15 cellular contexts compared by ENCODE assay signal in genomic region chr15:65887565-65887964, GRCh38. TPM values are rescaled to one million over a fixed set of nuclear protein-coding genes. Genes with fewer than 3 reads are reported as not detected.
DNase-seq lines count a peak whose midpoint lies in the region; ATAC-seq and FAIRE-seq lines count a peak whose summit lies in the region.
"Had no signal": no experiment of that assay in that cellular context is flagged by ENCODE, and none has a peak within 500 bp of the region (broad histone marks: within the 10 kb centered on the region; RNA-seq: fewer than 3 reads in every experiment).

No MANE protein-coding gene starts in this region.

- H3K4me1 ChIP-seq in CD8-positive, alpha-beta memory T cell (ENCODE audit: insufficient read depth, low read length), result peaks cover 33% of the 10 kb centered on the region
- no peaks in the 10 kb centered on the region for H3K4me1 ChIP-seq in small intestine (ENCODE audit: control insufficient read depth in 2 of 2, insufficient read depth in 1 of 2, low read depth in 1 of 2, low read length in 1 of 2)

- CTCF ChIA-PET in CD8-positive, alpha-beta memory T cell (lab: Charles Lee), result no interaction called here
- CTCF ChIA-PET in T-cell (lab: Charles Lee), result interaction anchor here in 1 of 2 donors (1.2 kb wide), 1 partner anchor 19 kb away, joined by 4 read pairs; the partner anchor contains the start of gene RAB11A

- no peak overlapping the region for H3K4me3 ChIP-seq in CD8-positive, alpha-beta memory T cell (ENCODE audit: low read length)
- no peak overlapping the region for H3K4me3 ChIP-seq in small intestine (ENCODE audit: low read depth in 1 of 2, low read length in 2 of 2)
- H3K4me3 ChIP-seq: stomach had no signal

- DNase-seq in CD8-positive, alpha-beta memory T cell, result peak in 2 of 5 donors; percentile 48 to 85
- DNase-seq in T-cell (peak in 26 of 34 experiments; percentile 10 to 66 (median 35)), small intestine (peak; percentile 44), RKO (ENCODE audit: low spot score) (no peak)
- DNase-seq in activated naive CD4-positive, alpha-beta T cell treated with anti-CD3 and anti-CD28 coated beads, Interleukin-2, amount 50 U/mL, for 72 hours (ENCODE audit: low spot score in 2 of 2), result peak in 1 of 2 donors; percentile 52
- DNase-seq: activated CD4-positive, CD25-positive, alpha-beta regulatory T cell; activated effector memory CD4-positive, alpha-beta T cell treated with anti-CD3 and anti-CD28 coated beads, Interleukin-2, amount 50 U/mL, for 16 hours; foreskin melanocyte; GOT3; retina; stomach had no signal

- peaks cover 51 to 76% (median 74%) of the 10 kb centered on the region in 3 donors for H3K4me1 Mint-ChIP-seq in CD8-positive, alpha-beta memory T cell
- H3K4me1 Mint-ChIP-seq in T-cell, result peaks cover 65 to 82% (median 76%) of the 10 kb centered on the region in 3 donors

- POLR2A ChIA-PET in CD8-positive, alpha-beta memory T cell (lab: Charles Lee), result no interaction called here
- POLR2A ChIA-PET in T-cell (lab: Charles Lee), result interaction anchor here (0.6 to 0.7 kb wide), 3 partner anchors 19 to 584 kb away, joined by 3 to 4 read pairs (median 3); no protein-coding TSS in a partner anchor

- 69 to 87% (median 72%) methylated on average over 3 of the region's 3 CpGs for WGBS in small intestine, 3 donors

- H3K27ac ChIP-seq in CD8-positive, alpha-beta memory T cell (ENCODE audit: low read depth, low read length), result no peak overlapping the region
- H3K27ac ChIP-seq in small intestine (ENCODE audit: low read depth in 1 of 2, low read length in 1 of 2), result no peak overlapping the region
- H3K27ac ChIP-seq: stomach had no signal

- ATAC-seq in T-cell (replicated peaks in 1 of 4), result peak; percentile 89 to 98 (median 96)
- peak; percentile 95 to 98 for ATAC-seq in activated naive CD4-positive, alpha-beta T cell treated with anti-CD3 and anti-CD28 coated beads, Interleukin-2, amount 50 U/mL, for 72 hours
- no peak for ATAC-seq in GM18520 (IDR thresholded peaks at IDR 0.05; ENCODE audit: unreplicated experiment)
- ATAC-seq in HG03045 (IDR thresholded peaks at IDR 0.05; ENCODE audit: unreplicated experiment), result no peak
- no peak for ATAC-seq in GM19467 (IDR thresholded peaks at IDR 0.05; ENCODE audit: unreplicated experiment)

- FAIRE-seq in small intestine (lab: Jason Lieb, UNC), result no peak
- FAIRE-seq: endometrium had no signal

- no peaks in the 10 kb centered on the region for H3K9me3 ChIP-seq in CD8-positive, alpha-beta memory T cell (ENCODE audit: low read length)
- H3K9me3 ChIP-seq in small intestine (ENCODE audit: control insufficient read depth, low read depth), result no peaks in the 10 kb centered on the region
- H3K9me3 ChIP-seq: stomach had no signal

- no peaks in the 10 kb centered on the region for H3K36me3 ChIP-seq in CD8-positive, alpha-beta memory T cell (ENCODE audit: insufficient read depth, low read length)
- peaks cover 4 to 16% of the 10 kb centered on the region in 2 donors for H3K36me3 ChIP-seq in small intestine (ENCODE audit: control insufficient read depth in 2 of 2, insufficient read depth in 2 of 2, low read length in 2 of 2)

- no peaks in the 10 kb centered on the region for H3K27me3 Mint-ChIP-seq in CD8-positive, alpha-beta memory T cell
- H3K27me3 Mint-ChIP-seq in T-cell, result no peaks in the 10 kb centered on the region

- H3K9me3 Mint-ChIP-seq in CD8-positive, alpha-beta memory T cell, result no peaks in the 10 kb centered on the region
- H3K9me3 Mint-ChIP-seq in T-cell, result no peaks in the 10 kb centered on the region
- H3K9me3 Mint-ChIP-seq in activated naive CD4-positive, alpha-beta T cell treated with anti-CD3 and anti-CD28 coated beads, Interleukin-2, amount 50 U/mL, for 72 hours, result no peaks in the 10 kb centered on the region

- peak overlapping the region; percentile 72 to 89 (median 88) for H3K27ac Mint-ChIP-seq in CD8-positive, alpha-beta memory T cell
- peak overlapping the region; percentile 88 to 93 for H3K27ac Mint-ChIP-seq in T-cell
- H3K27ac Mint-ChIP-seq in activated naive CD4-positive, alpha-beta T cell treated with anti-CD3 and anti-CD28 coated beads, Interleukin-2, amount 50 U/mL, for 72 hours, result peak overlapping the region; percentile 93 to 97

- peaks cover 0 to 80% (median 17%) of the 10 kb centered on the region in 3 donors for H3K36me3 Mint-ChIP-seq in CD8-positive, alpha-beta memory T cell
- peaks cover 53% of the 10 kb centered on the region for H3K36me3 Mint-ChIP-seq in T-cell
- H3K36me3 Mint-ChIP-seq in activated naive CD4-positive, alpha-beta T cell treated with anti-CD3 and anti-CD28 coated beads, Interleukin-2, amount 50 U/mL, for 72 hours, result peaks cover 6 to 52% of the 10 kb centered on the region in 2 donors

- H3K4me3 Mint-ChIP-seq in CD8-positive, alpha-beta memory T cell, result peak overlapping the region in 3 of 7 donors; percentile 24 to 33 (median 28)
- peak overlapping the region; percentile 11 to 65 (median 29) for H3K4me3 Mint-ChIP-seq in T-cell

- no peaks in the 10 kb centered on the region for H3K27me3 ChIP-seq in CD8-positive, alpha-beta memory T cell (ENCODE audit: insufficient read depth, low read length, poor library complexity, severe bottlenecking)
- H3K27me3 ChIP-seq in small intestine (ENCODE audit: control insufficient read depth in 2 of 2, insufficient read depth in 2 of 2, low read length in 2 of 2), result no peaks in the 10 kb centered on the region
- H3K27me3 ChIP-seq: stomach had no signal

RNA-seq across cellular contexts. Expression of gene RAB11A, which starts 18.3 kb away (rescaled TPM):
- 100 to 1,000 TPM; 158 to 159 TPM for total RNA-seq in CD8-positive, alpha-beta memory T cell
- polyA plus RNA-seq in CD8-positive, alpha-beta memory T cell, result 194 TPM
- 100 to 1,000 TPM in 1 of 5 donors, 10 to 100 TPM in 4; 82.4 to 103 (median 97.5) TPM for total RNA-seq in T-cell
- 100 to 1,000 TPM; 133 to 188 TPM for total RNA-seq in activated naive CD4-positive, alpha-beta T cell treated with anti-CD3 and anti-CD28 coated beads, Interleukin-2, amount 50 U/mL, for 72 hours
- 100 to 1,000 TPM; 193 to 225 (median 220) TPM for polyA plus RNA-seq in small intestine

Comparison
In these comparisons a context has a peak if more than half of its experiments do, and no peak if none do; other contexts are left out.
1. ATAC-seq: peak in T-cell (4 of 4) and activated naive CD4-positive, alpha-beta T cell treated with anti-CD3 and anti-CD28 coated beads, Interleukin-2, amount 50 U/mL, for 72 hours (2 of 2); none in GM18520 (single experiment), HG03045 (single experiment) and GM19467 (single experiment).
2. Peak in every context shown above with its lines, with median percentiles within 50 percentile points of each other: H3K27ac Mint-ChIP-seq.